ENCODE assay signal across 23 cellular contexts in genomic region chr6:47349931-47350330, GRCh38.
"Had no signal": no experiment of that assay in that cellular context is flagged by ENCODE, and none has a peak within 500 bp of the region (broad histone marks: within the 10 kb centered on the region; RNA-seq: fewer than 3 reads in every experiment).

No MANE protein-coding gene starts in this region.

- H3K36me3 ChIP-seq: MG63, Peyer's patch, SJCRH30 had no signal

- DNase-seq: KBM-7, MG63, NCI-H1092, NCI-H1105 treated with DMSO at 0.1 percent for 48 hours, NCI-H1417 treated with DMSO at 0.1 percent for 48 hours, NCI-H146, NCI-H1694 treated with DMSO at 0.1 percent for 48 hours, NCI-H1930, NCI-H2081, NCI-H2107, NCI-H2227 treated with DMSO at 0.1 percent for 48 hours, NCI-H446, NCI-H510A, NCI-H524 treated with DMSO at 0.1 percent for 48 hours, NCI-H69, NCI-H774, PC-9, Peyer's patch, SHP77 treated with DMSO at 0.1 percent for 48 hours, SJCRH30, T-helper 1 cell had no signal

- H2AFZ ChIP-seq: PC-9 had no signal

- H3K4me2 ChIP-seq: PC-9 had no signal

- H3K27me3 ChIP-seq: MG63, Peyer's patch, SJCRH30 had no signal

- H3K4me3 ChIP-seq: MG63, PC-9, Peyer's patch, SJCRH30 had no signal

- H3K9me3 ChIP-seq: MG63, Peyer's patch, SJCRH30 had no signal

- ATAC-seq: Right ventricle myocardium inferior, SK-N-SH treated with all-trans-retinoic acid at 6 μM for 48 hours had no signal

- H3K4me1 ChIP-seq: SJCRH30 had no signal

- H3K27ac ChIP-seq: PC-9, Peyer's patch, SJCRH30 had no signal
